Comparison of ENCODE assay signal across 1 cellular context in genomic region chr9:116187570-116188170, GRCh38.
TF ChIP-seq lines count a peak whose summit lies in the region.

No MANE protein-coding gene starts in this region.

TF ChIP-seq in K562, 482 proteins besides CTCF, POLR2A, EP300 and RAD21:
- no peak for TF ChIP-seq RERE (CRISPR knock-in tag; IDR thresholded peaks at IDR 0.05; ENCODE audit: borderline replicate concordance)
- no peak for TF ChIP-seq ZNF280B (CRISPR knock-in tag; IDR thresholded peaks at IDR 0.05)
- TF ChIP-seq CTBP1 (IDR thresholded peaks at IDR 0.05; ENCODE audit: borderline replicate concordance): 0 out of 2 replicates have a peak, but pooled peaks have one; percentile 28
- TF ChIP-seq ZNF384 (IDR thresholded peaks at IDR 0.05; ENCODE audit: low read depth, low read length): no peak
- TF ChIP-seq MEF2D (tag; conservative IDR thresholded peaks at IDR 0.05; ENCODE audit: low read depth): no peak
- TF ChIP-seq L3MBTL2 (IDR thresholded peaks at IDR 0.05): peak; percentile 26; the same call in 1 of the 2 replicates
- no peak for TF ChIP-seq RBM25 (IDR thresholded peaks at IDR 0.05; ENCODE audit: low read depth, low read length, severe bottlenecking)
